8 cellular contexts compared by ENCODE assay signal in genomic region chr12:32106153-32106516, GRCh38. TPM values are rescaled to one million over a fixed set of nuclear protein-coding genes. Genes with fewer than 3 reads are reported as not detected.
A peak's percentile ranks its signal among the peaks of the same experiment; 100 is the strongest.
DNase-seq lines count a peak whose midpoint lies in the region; ATAC-seq and TF ChIP-seq lines count a peak whose summit lies in the region.

No MANE protein-coding gene starts in this region.

- ATAC-seq in HG02884 (IDR thresholded peaks at IDR 0.05; ENCODE audit: unreplicated experiment), result no peak

- H3K27ac ChIP-seq in VCaP (peak overlapping the region; percentile 96), cardiac muscle cell (peak overlapping the region; percentile 78)

- peaks cover 15% of the 10 kb centered on the region for H3K4me1 ChIP-seq in cardiac muscle cell (ENCODE audit: low read depth)

- TF ChIP-seq CTCF in VCaP (conservative IDR thresholded peaks at IDR 0.05) (no peak), cardiac muscle cell (IDR thresholded peaks at IDR 0.05; ENCODE audit: low read depth, low read length) (no peak)

- H3K9me3 ChIP-seq in cardiac muscle cell (ENCODE audit: low read depth), result no peaks in the 10 kb centered on the region

- DNase-seq in NCI-H748 (lab: John Stamatoyannopoulos, UW; ENCODE audit: unreplicated experiment), result peak; percentile 55
- DNase-seq in NCI-H748 treated with DMSO at 0.1 percent for 48 hours (lab: John Stamatoyannopoulos, UW), result no peak
- DNase-seq in cardiac muscle cell (ENCODE audit: low read depth in 1 of 2, low spot score in 1 of 2), result peak in 1 of 2 donors; percentile 3
- DNase-seq in skeletal muscle cell (ENCODE audit: low read depth), result no peak
- DNase-seq in NCI-H1417 (lab: John Stamatoyannopoulos, UW), result no peak
- DNase-seq in hepatic stellate cell (ENCODE audit: low spot score), result no peak

- H3K27me3 ChIP-seq in cardiac muscle cell, result no peaks in the 10 kb centered on the region

- H3K36me3 ChIP-seq in cardiac muscle cell, result no peaks in the 10 kb centered on the region

- H3K4me3 ChIP-seq in cardiac muscle cell, result peak overlapping the region; percentile 77
- H3K4me3 ChIP-seq in skeletal muscle cell (ENCODE audit: low read depth, low read length), result peak overlapping the region; percentile 90

RNA-seq across cellular contexts. Expression of gene BICD1, which starts 0.5 kb away (rescaled TPM):
- 9.7 and 16.6 TPM in 2 replicates for total RNA-seq in cardiac muscle cell
- polyA plus RNA-seq in cardiac muscle cell, result 13.3 and 26.6 TPM in 2 replicates
